In genomic region chr10:124942317-124943169, GRCh38 we compare ENCODE assay signal across 11 cellular contexts. TPM values are rescaled to one million over a fixed set of nuclear protein-coding genes. Genes with fewer than 3 reads are reported as not detected.
DNase-seq lines count a peak whose midpoint lies in the region; ATAC-seq and TF ChIP-seq lines count a peak whose summit lies in the region.
"Had no signal": no experiment of that assay in that cellular context is flagged by ENCODE, and none has a peak within 500 bp of the region (broad histone marks: within the 10 kb centered on the region; RNA-seq: fewer than 3 reads in every experiment).

No MANE protein-coding gene starts in this region.

- peak overlapping the region; percentile 5 to 7 for H3K4me3 Mint-ChIP-seq in effector memory CD8-positive, alpha-beta T cell
- H3K4me3 Mint-ChIP-seq: activated CD8-positive, alpha-beta T cell treated with anti-CD3 and anti-CD28 coated beads for 36 hours had no signal

- dilution Hi-C loops in IMR-90 (cut with HindIII; ENCODE audit: low sequenced_read_pairs, unreplicated experiment), result no loop called here

- DNase-seq in A673 (ENCODE audit: low spot score) (peak; percentile 13), IMR-90 (no peak), midbrain (lab: John Stamatoyannopoulos, UW) (peak; percentile 36), activated gamma-delta T cell treated with Interleukin-2 at 50 U/mL for 16 hours (no peak), T-helper 9 cell (no peak)
- DNase-seq in effector memory CD8-positive, alpha-beta T cell, result no peak
- DNase-seq: upper lobe of left lung had no signal

- peak overlapping the region; percentile 11; the same call in 2 of the 3 replicates for H2BK15ac ChIP-seq in IMR-90 (ENCODE audit: low read depth, low read length)

- peaks cover 21% of the 10 kb centered on the region for H3K36me3 Mint-ChIP-seq in effector memory CD8-positive, alpha-beta T cell (ENCODE audit: insufficient read depth)

- H3K23ac ChIP-seq in IMR-90 (ENCODE audit: low read depth, low read length), result peak overlapping the region; percentile 27

- peaks cover 13% of the 10 kb centered on the region for H3K4me1 ChIP-seq in A673 (ENCODE audit: insufficient read depth, low read length, poor library complexity, severe bottlenecking)
- H3K4me1 ChIP-seq in IMR-90 (ENCODE audit: control insufficient read depth, insufficient read depth, low read length), result peaks cover 17% of the 10 kb centered on the region

- no peak for TF ChIP-seq RAD21 in IMR-90 (IDR thresholded peaks at IDR 0.05; ENCODE audit: low read length)

- H3K4ac ChIP-seq in IMR-90 (ENCODE audit: low read depth, low read length), result peak overlapping the region; percentile 78

- H4K8ac ChIP-seq in IMR-90 (ENCODE audit: low read depth in 2 of 2, low read length in 2 of 2), result peak overlapping the region; percentile 28 to 81

- no peak for TF ChIP-seq POLR2A in IMR-90 (IDR thresholded peaks at IDR 0.05; ENCODE audit: low read depth, low read length)

- intact Hi-C loops in A673 (cut with micrococcal nuclease; ENCODE audit: unreplicated experiment) (no loop called here), IMR-90 (cut with micrococcal nuclease) (loop anchor here (1.0 kb wide), 2 partner anchors 25 to 36 kb away; no protein-coding TSS in a partner anchor)

- CTCF ChIA-PET in A673 (lab: Charles Lee) (no interaction called here), IMR-90 (lab: Yijun Ruan, JAX) (no interaction called here)

- no peak overlapping the region for H3K27ac ChIP-seq in A673 (ENCODE audit: low read depth, low read length, poor library complexity, severe bottlenecking)
- peak overlapping the region; percentile 92; the same call in 1 of the 2 replicates for H3K27ac ChIP-seq in IMR-90 (ENCODE audit: insufficient read depth, low read length)

- H3K4me3 ChIP-seq in A673 (ENCODE audit: low read depth, low read length, poor library complexity, severe bottlenecking), result no peak overlapping the region
- H3K4me3 ChIP-seq in IMR-90 (ENCODE audit: insufficient read depth, low read depth, low read length), result no peak overlapping the region
- H3K4me3 ChIP-seq: upper lobe of left lung had no signal

- H3K27ac Mint-ChIP-seq in effector memory CD8-positive, alpha-beta T cell, result peak overlapping the region in 1 of 2 donors; percentile 70
- H3K27ac Mint-ChIP-seq: activated CD8-positive, alpha-beta T cell treated with anti-CD3 and anti-CD28 coated beads for 36 hours; progenitor cell of endocrine pancreas had no signal

- peak overlapping the region; percentile 30 for H3K14ac ChIP-seq in IMR-90 (replicated peaks; ENCODE audit: low read depth, low read length)

- TSS peak; percentile 11 for BruUV-seq in A673 (replicated peaks; lab: Mats Ljungman, UMichigan)
- TSS peak; percentile 53 for BruUV-seq in IMR-90 (replicated peaks; lab: Mats Ljungman, UMichigan)

- peaks cover 65% of the 10 kb centered on the region for H4K20me1 ChIP-seq in IMR-90 (ENCODE audit: insufficient read depth, low read length)

- H3K27me3 Mint-ChIP-seq in effector memory CD8-positive, alpha-beta T cell, result no peaks in the 10 kb centered on the region
- H3K27me3 Mint-ChIP-seq: activated CD8-positive, alpha-beta T cell treated with anti-CD3 and anti-CD28 coated beads for 36 hours; progenitor cell of endocrine pancreas had no signal

- 100% methylated on average over 5 of the region's 11 CpGs; no CpG with 5 or more reads in 1 of the 2 experiments for WGBS in IMR-90 (ENCODE audit: extremely low coverage in 2 of 2, insufficient read length in 1 of 2), 2 experiments

- H2BK20ac ChIP-seq in IMR-90 (ENCODE audit: low read depth, low read length), result peak overlapping the region; percentile 80

- H3K9me3 ChIP-seq in A673 (ENCODE audit: low read depth, low read length, poor library complexity, severe bottlenecking), result no peaks in the 10 kb centered on the region
- no peaks in the 10 kb centered on the region for H3K9me3 ChIP-seq in IMR-90 (ENCODE audit: control insufficient read depth, insufficient read depth, low read length)
- H3K9me3 ChIP-seq: upper lobe of left lung had no signal

- H3K4me2 ChIP-seq in IMR-90 (ENCODE audit: low read depth, low read length), result peak overlapping the region; percentile 34

- in situ Hi-C loops in IMR-90 (cut with MboI; ENCODE audit: low sequenced_read_pairs), result no loop called here

- peak overlapping the region; percentile 79 for H3K18ac ChIP-seq in IMR-90 (ENCODE audit: low read depth, low read length)

- no peaks in the 10 kb centered on the region for H3K9me3 Mint-ChIP-seq in effector memory CD8-positive, alpha-beta T cell
- H3K9me3 Mint-ChIP-seq: activated CD8-positive, alpha-beta T cell treated with anti-CD3 and anti-CD28 coated beads for 36 hours had no signal

- H3K4me1 Mint-ChIP-seq in effector memory CD8-positive, alpha-beta T cell (ENCODE audit: low read depth in 2 of 2), result peaks cover 40 to 62% of the 10 kb centered on the region in 2 donors

- no peak for TF ChIP-seq CTCF in A673 (conservative IDR thresholded peaks at IDR 0.05; ENCODE audit: low read depth, low read length)
- no peak for TF ChIP-seq CTCF in IMR-90 (conservative IDR thresholded peaks at IDR 0.05; ENCODE audit: low read depth, low read length)

- H3K36me3 ChIP-seq in A673 (ENCODE audit: insufficient read depth, low read length, poor library complexity, severe bottlenecking) (no peaks in the 10 kb centered on the region), IMR-90 (ENCODE audit: control insufficient read depth, insufficient read depth, low read length) (peaks cover 6% of the 10 kb centered on the region)
- H3K36me3 ChIP-seq: upper lobe of left lung had no signal

- peak overlapping the region; percentile 69 for H4K91ac ChIP-seq in IMR-90 (ENCODE audit: insufficient read depth, low read depth, low read length)

- POLR2A ChIA-PET in A673 (lab: Charles Lee; ENCODE audit: low non-redundant PET) (no interaction called here), IMR-90 (lab: Charles Lee; ENCODE audit: unreplicated experiment) (no interaction called here)

- peak overlapping the region; percentile 94 for H2BK5ac ChIP-seq in IMR-90 (ENCODE audit: low read depth, low read length, poor library complexity, severe bottlenecking)

- H2AFZ ChIP-seq in IMR-90 (replicated peaks; ENCODE audit: low read length, poor library complexity), result no peak overlapping the region

- peak overlapping the region; percentile 79 for H4K5ac ChIP-seq in IMR-90 (ENCODE audit: low read depth, low read length)

- no peak overlapping the region for H2AK9ac ChIP-seq in IMR-90 (replicated peaks; ENCODE audit: low read depth, low read length, poor library complexity)

- H3K56ac ChIP-seq in IMR-90 (ENCODE audit: extremely low read depth, insufficient read depth, low read length), result peak overlapping the region; percentile 47; the same call in 1 of the 2 replicates

- H3K9me1 ChIP-seq in IMR-90 (ENCODE audit: insufficient read depth, low read length), result peaks cover 20% of the 10 kb centered on the region

- H3K9ac ChIP-seq in IMR-90 (ENCODE audit: low read depth, low read length), result peak overlapping the region; percentile 41; the same call in 1 of the 2 replicates

- peaks cover 12 to 64% of the 10 kb centered on the region in 2 experiments for H3K79me1 ChIP-seq in IMR-90 (ENCODE audit: low read depth in 1 of 2, low read length in 2 of 2)

- peak overlapping the region; percentile 54; the same call in 1 of the 2 replicates for H2AK5ac ChIP-seq in IMR-90 (ENCODE audit: low read depth, low read length)

- ATAC-seq in IMR-90 (ENCODE audit: low read depth), result no peak
- ATAC-seq in effector memory CD8-positive, alpha-beta T cell (replicated peaks), result no peak
- ATAC-seq in HG03025 (IDR thresholded peaks at IDR 0.05; ENCODE audit: low FRiP score, unreplicated experiment), result no peak
- no peak for ATAC-seq in HG02678 (IDR thresholded peaks at IDR 0.05; ENCODE audit: unreplicated experiment)
- ATAC-seq: activated CD8-positive, alpha-beta T cell treated with anti-CD3 and anti-CD28 coated beads for 36 hours had no signal

- H3K27me3 ChIP-seq in A673 (replicated peaks; ENCODE audit: insufficient read depth, low read depth, low read length, poor library complexity) (no peaks in the 10 kb centered on the region), IMR-90 (ENCODE audit: control insufficient read depth, insufficient read depth, low read length) (no peaks in the 10 kb centered on the region)
- H3K27me3 ChIP-seq: upper lobe of left lung had no signal

- peak overlapping the region; percentile 62 for H2BK120ac ChIP-seq in IMR-90 (ENCODE audit: low read depth, low read length)

TF ChIP-seq in IMR-90, 13 proteins besides CTCF, POLR2A, EP300 and RAD21 (continues in another document):
- no peak for TF ChIP-seq CHD1 (IDR thresholded peaks at IDR 0.05; ENCODE audit: low read depth, low read length)
- TF ChIP-seq FOS (IDR thresholded peaks at IDR 0.05; ENCODE audit: low read depth, low read length), result no peak
- TF ChIP-seq MAFK (IDR thresholded peaks at IDR 0.05; ENCODE audit: low read depth, low read length), result no peak
- no peak for TF ChIP-seq BHLHE40 (IDR thresholded peaks at IDR 0.05; ENCODE audit: low read depth, low read length)
- no peak for TF ChIP-seq CEBPB (IDR thresholded peaks at IDR 0.05; ENCODE audit: low read depth, low read length)
- TF ChIP-seq NFE2L2 (IDR thresholded peaks at IDR 0.05; ENCODE audit: low read depth, low read length), result no peak
- TF ChIP-seq SMC3 (IDR thresholded peaks at IDR 0.05; ENCODE audit: low read depth, low read length), result no peak
- TF ChIP-seq MAZ (IDR thresholded peaks at IDR 0.05; ENCODE audit: borderline replicate concordance, low read depth, low read length), result no peak
- TF ChIP-seq RCOR1 (IDR thresholded peaks at IDR 0.05; ENCODE audit: insufficient replicate concordance, low read length), result no peak
- TF ChIP-seq MXI1 (IDR thresholded peaks at IDR 0.05; ENCODE audit: borderline replicate concordance, low read depth, low read length), result no peak
- TF ChIP-seq USF2 (IDR thresholded peaks at IDR 0.05; ENCODE audit: low read depth, low read length), result no peak

RNA-seq across cellular contexts. Expression of gene ZRANB1, which starts 0.6 kb away (rescaled TPM):
- 22.1 and 22.6 TPM in 2 replicates for total RNA-seq in A673 (2021)
- total RNA-seq in IMR-90 (2012; rRNA removed), result 24.7 and 30.3 TPM in 2 replicates
- polyA plus RNA-seq in IMR-90 (2012; rRNA removed), result 9.1 and 11.2 TPM in 2 replicates
- 3.0 and 4.6 TPM in 2 replicates for polyA plus RNA-seq in IMR-90 (2012; cell fraction: cytosol; rRNA removed)
- polyA plus RNA-seq in IMR-90 (2012; cell fraction: nucleus; rRNA removed; ENCODE audit: low replicate concordance), result 2.6 and 15.3 TPM in 2 replicates

Comparison
In these comparisons a context has a peak if more than half of its experiments do, and no peak if none do; other contexts are left out.
1. DNase-seq: peak in A673 (single experiment) and midbrain (single experiment); none in IMR-90 (single experiment), effector memory CD8-positive, alpha-beta T cell (0 of 3), activated gamma-delta T cell treated with Interleukin-2 at 50 U/mL for 16 hours (single experiment) and T-helper 9 cell (single experiment).